ENCODE assay signal across 11 cellular contexts in genomic region chrX:19602866-19603620, GRCh38.
A peak's percentile ranks its signal among the peaks of the same experiment; 100 is the strongest.
DNase-seq lines count a peak whose midpoint lies in the region; ATAC-seq, FAIRE-seq and TF ChIP-seq lines count a peak whose summit lies in the region.
"Had no signal": no experiment of that assay in that cellular context is flagged by ENCODE, and none has a peak within 500 bp of the region (broad histone marks: within the 10 kb centered on the region; RNA-seq: fewer than 3 reads in every experiment).

No MANE protein-coding gene starts in this region.

- H3K14ac ChIP-seq in H1 (ENCODE audit: insufficient read length) (no peak overlapping the region), trophoblast cell (ENCODE audit: low read length) (no peak overlapping the region)

- no peak overlapping the region for H2BK12ac ChIP-seq in H1 (ENCODE audit: low read depth, low read length)
- H2BK12ac ChIP-seq in trophoblast cell (ENCODE audit: low read length) = no peak overlapping the region

- H3K4me1 ChIP-seq in H1 (replicated peaks in 1 of 4; ENCODE audit: control insufficient read depth in 3 of 4, insufficient read depth in 4 of 4, low read length in 3 of 4) (no peaks in the 10 kb centered on the region), trophoblast cell (ENCODE audit: control insufficient read depth in 1 of 2, insufficient read depth in 2 of 2, low read length in 2 of 2) (peaks cover 0 to 3% of the 10 kb centered on the region in 2 experiments)
- H3K4me1 ChIP-seq: ascending aorta had no signal

- H3K18ac ChIP-seq in H1 (ENCODE audit: extremely low read depth, low read length) (no peak overlapping the region), trophoblast cell (ENCODE audit: low read length) (no peak overlapping the region)

- peaks cover 28% of the 10 kb centered on the region for H3K4me1 Mint-ChIP-seq in activated CD4-positive, alpha-beta memory T cell treated with anti-CD3 and anti-CD28 coated beads for 36 hours (ENCODE audit: low read depth)
- H3K4me1 Mint-ChIP-seq in activated CD4-positive, alpha-beta memory T cell treated with anti-CD3 and anti-CD28 coated beads, Interleukin-2, amount 10 ng/mL, durations not matched to agents 7 days and 5 days = peaks cover 29% of the 10 kb centered on the region
- H3K4me1 Mint-ChIP-seq: activated B cell treated with CpG ODN at 0.5 μM for 24 hours had no signal

- WGBS in H1 (ENCODE audit: extremely low coverage in 1 of 2, insufficient coverage in 1 of 2, insufficient read length in 1 of 2, insufficient replicate concordance in 2 of 2, low coverage in 1 of 2, low lambda C conversion rate in 2 of 2, missing lambda C conversion rate in 1 of 2), 2 experiments = 80% methylated on average over 9 of the region's 13 CpGs; no CpG with 5 or more reads in 1 of the 2 experiments
- WGBS in trophoblast cell (ENCODE audit: extremely low coverage, insufficient coverage, insufficient read length) = no CpG with 5 or more reads among the region's 13 CpGs

- no peak overlapping the region for H2AFZ ChIP-seq in H1 (ENCODE audit: low read length)
- H2AFZ ChIP-seq in trophoblast cell (ENCODE audit: insufficient read depth, low read length, poor library complexity) = no peak overlapping the region

- H3K27me3 ChIP-seq in H1 (replicated peaks in 1 of 4; ENCODE audit: control insufficient read depth in 3 of 4, extremely low read depth in 1 of 4, insufficient read depth in 3 of 4, low read length in 3 of 4) (no peaks in the 10 kb centered on the region), trophoblast cell (ENCODE audit: insufficient read depth, low read length) (no peaks in the 10 kb centered on the region)
- H3K27me3 ChIP-seq: ascending aorta had no signal

- no peak for TF ChIP-seq POLR2A in H1 (IDR thresholded peaks at IDR 0.05; ENCODE audit: control extremely low read depth in 1 of 2, low read depth in 2 of 2, low read length in 2 of 2)

- intact Hi-C loops in activated CD4-positive, alpha-beta memory T cell treated with anti-CD3 and anti-CD28 coated beads for 36 hours (cut with micrococcal nuclease) = no loop called here
- intact Hi-C loops in posterior cingulate gyrus (cut with DNase I) = no loop called here

- no peak overlapping the region for H3K4me3 ChIP-seq in H1 (ENCODE audit: extremely low read depth in 1 of 4, insufficient read depth in 2 of 4, low read depth in 3 of 4, low read length in 4 of 4)
- H3K4me3 ChIP-seq in trophoblast cell (ENCODE audit: low read depth, low read length) = no peak overlapping the region
- H3K4me3 ChIP-seq: ascending aorta had no signal

- POLR2A ChIA-PET in activated CD4-positive, alpha-beta memory T cell treated with anti-CD3 and anti-CD28 coated beads for 36 hours (lab: Charles Lee) = no interaction called here
- POLR2A ChIA-PET in activated CD4-positive, alpha-beta memory T cell treated with anti-CD3 and anti-CD28 coated beads, Interleukin-2, amount 10 ng/mL, durations not matched to agents 7 days and 5 days (lab: Charles Lee) = no interaction called here
- POLR2A ChIA-PET in H1 (lab: Charles Lee; ENCODE audit: partially characterized antibody) = no interaction called here

- no peaks in the 10 kb centered on the region for H3K27me3 Mint-ChIP-seq in activated CD4-positive, alpha-beta memory T cell treated with anti-CD3 and anti-CD28 coated beads for 36 hours
- H3K27me3 Mint-ChIP-seq in activated CD4-positive, alpha-beta memory T cell treated with anti-CD3 and anti-CD28 coated beads, Interleukin-2, amount 10 ng/mL, durations not matched to agents 7 days and 5 days = no peaks in the 10 kb centered on the region
- H3K27me3 Mint-ChIP-seq: activated B cell treated with CpG ODN at 0.5 μM for 24 hours had no signal

- CTCF ChIA-PET in activated CD4-positive, alpha-beta memory T cell treated with anti-CD3 and anti-CD28 coated beads for 36 hours (lab: Charles Lee) = no interaction called here
- CTCF ChIA-PET in activated CD4-positive, alpha-beta memory T cell treated with anti-CD3 and anti-CD28 coated beads, Interleukin-2, amount 10 ng/mL, durations not matched to agents 7 days and 5 days (lab: Charles Lee) = no interaction called here
- CTCF ChIA-PET in H1 (lab: Charles Lee; ENCODE audit: partially characterized antibody) = interaction anchor here (0.7 to 1.0 kb wide), 2 partner anchors 17 to 19 kb away, joined by 3 read pairs; no protein-coding TSS in a partner anchor

- TF ChIP-seq CTCF in H1 (IDR thresholded peaks at IDR 0.05; ENCODE audit: control extremely low read depth in 1 of 3, insufficient read depth in 1 of 3, low read depth in 1 of 3, low read length in 3 of 3) = no peak

- H3K9me3 Mint-ChIP-seq in activated CD4-positive, alpha-beta memory T cell treated with anti-CD3 and anti-CD28 coated beads for 36 hours = no peaks in the 10 kb centered on the region
- H3K9me3 Mint-ChIP-seq in activated CD4-positive, alpha-beta memory T cell treated with anti-CD3 and anti-CD28 coated beads, Interleukin-2, amount 10 ng/mL, durations not matched to agents 7 days and 5 days = no peaks in the 10 kb centered on the region
- H3K9me3 Mint-ChIP-seq: activated B cell treated with CpG ODN at 0.5 μM for 24 hours had no signal

- DNase-seq in activated CD4-positive, alpha-beta memory T cell treated with anti-CD3 and anti-CD28 coated beads for 36 hours = peak; percentile 25
- no peak for DNase-seq in activated CD4-positive, alpha-beta memory T cell treated with anti-CD3 and anti-CD28 coated beads, Interleukin-2, amount 10 ng/mL, durations not matched to agents 7 days and 5 days
- peak; percentile 43 for DNase-seq in NCI-H226
- no peak for DNase-seq in H1 (ENCODE audit: low read depth in 1 of 2, low spot score in 2 of 2)
- peak; percentile 78 to 81 for DNase-seq in trophoblast cell
- DNase-seq in SIG-M5 treated with dmso at 0.1 percent for 504 hours (lab: John Stamatoyannopoulos, UW; ENCODE audit: unreplicated experiment) = no peak
- DNase-seq in posterior cingulate gyrus = no peak
- DNase-seq: activated B cell treated with CpG ODN at 0.5 μM for 24 hours, AML-193 had no signal

- H3K79me2 ChIP-seq in H1 (ENCODE audit: control insufficient read depth in 1 of 2, insufficient read depth in 2 of 2, low read length in 2 of 2) (no peaks in the 10 kb centered on the region), trophoblast cell (ENCODE audit: control insufficient read depth, insufficient read depth, low read length, poor library complexity) (no peaks in the 10 kb centered on the region)

- no peak overlapping the region for H3K4ac ChIP-seq in H1 (replicated peaks; ENCODE audit: insufficient read length, low read depth, low read length)
- H3K4ac ChIP-seq in trophoblast cell (ENCODE audit: low read depth, low read length) = no peak overlapping the region

- no peak overlapping the region for H3K4me3 Mint-ChIP-seq in activated CD4-positive, alpha-beta memory T cell treated with anti-CD3 and anti-CD28 coated beads for 36 hours
- no peak overlapping the region for H3K4me3 Mint-ChIP-seq in activated CD4-positive, alpha-beta memory T cell treated with anti-CD3 and anti-CD28 coated beads, Interleukin-2, amount 10 ng/mL, durations not matched to agents 7 days and 5 days
- H3K4me3 Mint-ChIP-seq: activated B cell treated with CpG ODN at 0.5 μM for 24 hours had no signal

- ATAC-seq in GM21825 (IDR thresholded peaks at IDR 0.05; ENCODE audit: unreplicated experiment) = no peak

- H2AK5ac ChIP-seq in H1 (ENCODE audit: low read depth, low read length) (no peak overlapping the region), trophoblast cell (ENCODE audit: low read length) (no peak overlapping the region)

- H2BK20ac ChIP-seq in H1 (ENCODE audit: low read length) = no peak overlapping the region

- no peak overlapping the region for H4K8ac ChIP-seq in H1 (ENCODE audit: extremely low read depth, insufficient read depth, low read length)
- no peak overlapping the region for H4K8ac ChIP-seq in trophoblast cell (ENCODE audit: low read depth, low read length)

- H4K12ac ChIP-seq in trophoblast cell (ENCODE audit: low read depth, low read length) = no peak overlapping the region

- H3K23ac ChIP-seq in H1 (ENCODE audit: insufficient read length) (no peak overlapping the region), trophoblast cell (ENCODE audit: low read length) (no peak overlapping the region)

- H3K36me3 ChIP-seq in H1 (ENCODE audit: control insufficient read depth in 2 of 4, insufficient read depth in 4 of 4, low read length in 3 of 4) = no peaks in the 10 kb centered on the region
- peaks cover 3 to 10% of the 10 kb centered on the region in 2 experiments for H3K36me3 ChIP-seq in trophoblast cell (ENCODE audit: control insufficient read depth in 1 of 2, insufficient read depth in 2 of 2, low read length in 2 of 2)
- H3K36me3 ChIP-seq: ascending aorta had no signal

- peaks cover 17% of the 10 kb centered on the region for H3K36me3 Mint-ChIP-seq in activated CD4-positive, alpha-beta memory T cell treated with anti-CD3 and anti-CD28 coated beads for 36 hours
- peaks cover 57% of the 10 kb centered on the region for H3K36me3 Mint-ChIP-seq in activated CD4-positive, alpha-beta memory T cell treated with anti-CD3 and anti-CD28 coated beads, Interleukin-2, amount 10 ng/mL, durations not matched to agents 7 days and 5 days (ENCODE audit: low read depth)

- H4K20me1 ChIP-seq in H1 (replicated peaks in 1 of 2; ENCODE audit: control insufficient read depth in 1 of 2, insufficient read depth in 2 of 2, low read length in 2 of 2) = no peaks in the 10 kb centered on the region

- H4K91ac ChIP-seq in H1 (replicated peaks; ENCODE audit: insufficient read length, low read length) = no peak overlapping the region
- no peak overlapping the region for H4K91ac ChIP-seq in trophoblast cell (ENCODE audit: low read depth, low read length)

- H3K9me3 ChIP-seq in H1 (ENCODE audit: insufficient read depth in 2 of 2, low read depth in 1 of 2, low read length in 1 of 2) (no peaks in the 10 kb centered on the region), trophoblast cell (ENCODE audit: insufficient read depth, low read depth, low read length) (no peaks in the 10 kb centered on the region)
- H3K9me3 ChIP-seq: ascending aorta had no signal

- no peak overlapping the region for H3K27ac ChIP-seq in H1 (ENCODE audit: low read depth, low read length)
- peak overlapping the region; percentile 20 for H3K27ac ChIP-seq in trophoblast cell (ENCODE audit: low read depth, low read length)
- H3K27ac ChIP-seq: ascending aorta had no signal

- H3K56ac ChIP-seq in H1 (replicated peaks; ENCODE audit: insufficient read length, low read depth, low read length) = no peak overlapping the region

- H3K9ac ChIP-seq in H1 (replicated peaks in 1 of 4; ENCODE audit: extremely low read depth in 1 of 4, low read depth in 3 of 4, low read length in 3 of 4) = no peak overlapping the region
- no peak overlapping the region for H3K9ac ChIP-seq in trophoblast cell (ENCODE audit: low read length)

- peak overlapping the region; percentile 54 for H3K27ac Mint-ChIP-seq in activated CD4-positive, alpha-beta memory T cell treated with anti-CD3 and anti-CD28 coated beads for 36 hours
- no peak overlapping the region for H3K27ac Mint-ChIP-seq in activated CD4-positive, alpha-beta memory T cell treated with anti-CD3 and anti-CD28 coated beads, Interleukin-2, amount 10 ng/mL, durations not matched to agents 7 days and 5 days
- H3K27ac Mint-ChIP-seq: activated B cell treated with CpG ODN at 0.5 μM for 24 hours had no signal

- H2BK5ac ChIP-seq in H1 (ENCODE audit: low read depth, low read length) = no peak overlapping the region
- H2BK5ac ChIP-seq in trophoblast cell (ENCODE audit: low read depth, low read length, poor library complexity) = no peak overlapping the region

- H3K4me2 ChIP-seq in H1 (ENCODE audit: insufficient read depth in 1 of 2, low read depth in 2 of 2, low read length in 2 of 2) = no peak overlapping the region
- H3K4me2 ChIP-seq in trophoblast cell (ENCODE audit: low read length) = no peak overlapping the region

- no peak overlapping the region for H2BK15ac ChIP-seq in H1 (ENCODE audit: low read length)

- no peak overlapping the region for H4K5ac ChIP-seq in H1 (ENCODE audit: insufficient read length, low read depth, low read length)

- H3K79me1 ChIP-seq in H1 (ENCODE audit: low read depth, low read length) (no peaks in the 10 kb centered on the region), trophoblast cell (ENCODE audit: low read length) (no peaks in the 10 kb centered on the region)

- H3K23me2 ChIP-seq in H1 (ENCODE audit: low read depth, low read length) = no peaks in the 10 kb centered on the region

- H2BK120ac ChIP-seq in H1 (replicated peaks; ENCODE audit: low read depth, low read length) (no peak overlapping the region), trophoblast cell (ENCODE audit: insufficient read depth, low read length, poor library complexity) (no peak overlapping the region)

- no peak for FAIRE-seq in H1 (lab: Jason Lieb, UNC)

- TF ChIP-seq EP300 in H1 (IDR thresholded peaks at IDR 0.05; ENCODE audit: borderline replicate concordance in 1 of 2, low read depth in 2 of 2, low read length in 2 of 2) = no peak

- no peak for TF ChIP-seq RAD21 in H1 (IDR thresholded peaks at IDR 0.05 in 1 of 2, conservative IDR thresholded peaks at IDR 0.05 in 1 of 2; ENCODE audit: low read depth in 2 of 2, low read length in 2 of 2)

Comparison
In these comparisons a context has a peak if more than half of its experiments do, and no peak if none do; other contexts are left out.
1. DNase-seq: peak in activated CD4-positive, alpha-beta memory T cell treated with anti-CD3 and anti-CD28 coated beads for 36 hours (single experiment), NCI-H226 (single experiment) and trophoblast cell (2 of 2); none in activated CD4-positive, alpha-beta memory T cell treated with anti-CD3 and anti-CD28 coated beads, Interleukin-2, amount 10 ng/mL, durations not matched to agents 7 days and 5 days (single experiment), H1 (0 of 2), SIG-M5 treated with dmso at 0.1 percent for 504 hours (single experiment) and posterior cingulate gyrus (0 of 10).